In genomic region chr13:48643159-48643558, GRCh38 we compare ENCODE assay signal across 4 cellular contexts.
TF ChIP-seq lines count a peak whose summit lies in the region.

No MANE protein-coding gene starts in this region.

TF ChIP-seq in liver, 16 proteins besides CTCF, POLR2A, EP300 and RAD21:
- no peak for TF ChIP-seq TAF1 (conservative IDR thresholded peaks at IDR 0.05)
- no peak for TF ChIP-seq NR2F2 (IDR thresholded peaks at IDR 0.05)
- TF ChIP-seq YY1 (IDR thresholded peaks at IDR 0.05) = no peak
- TF ChIP-seq ATF3 (IDR thresholded peaks at IDR 0.05) = no peak
- no peak for TF ChIP-seq MAX (IDR thresholded peaks at IDR 0.05)
- TF ChIP-seq HNF4A (conservative IDR thresholded peaks at IDR 0.05) = no peak
- TF ChIP-seq RXRA (IDR thresholded peaks at IDR 0.05) = no peak
- TF ChIP-seq REST (IDR thresholded peaks at IDR 0.05) = no peak
- no peak for TF ChIP-seq HNF4G (IDR thresholded peaks at IDR 0.05)

TF ChIP-seq in HepG2, 621 proteins besides CTCF, POLR2A, EP300 and RAD21:
- TF ChIP-seq SNAPC5 (CRISPR knock-in tag; IDR thresholded peaks at IDR 0.05; ENCODE audit: borderline replicate concordance) (no peak), GATAD2A (CRISPR knock-in tag; IDR thresholded peaks at IDR 0.05) (no peak)

TF ChIP-seq in GM12878, 131 proteins besides CTCF, POLR2A, EP300 and RAD21:
- TF ChIP-seq EED (IDR thresholded peaks at IDR 0.05; ENCODE audit: low read depth) (no peak), NR2F1 (conservative IDR thresholded peaks at IDR 0.05) (no peak), NFIC (IDR thresholded peaks at IDR 0.05; ENCODE audit: low read depth, low read length) (no peak), BCL3 (IDR thresholded peaks at IDR 0.05; ENCODE audit: borderline replicate concordance, insufficient read depth, low read depth, low read length, poor library complexity, severe bottlenecking) (no peak), RAD51 (IDR thresholded peaks at IDR 0.05) (no peak), TBL1XR1 (IDR thresholded peaks at IDR 0.05; ENCODE audit: low read depth, low read length) (no peak)

TF ChIP-seq in neural cell, 6 proteins besides CTCF, POLR2A, EP300 and RAD21:
- TF ChIP-seq MXI1 (conservative IDR thresholded peaks at IDR 0.05; ENCODE audit: poor library complexity, severe bottlenecking) (no peak), SMC3 (conservative IDR thresholded peaks at IDR 0.05; ENCODE audit: poor library complexity) (peak; percentile 56)
TF ChIP-seq in neural cell: peak in this region for 1.
